ENCODE assay signal across 8 cellular contexts in genomic region chr22:23178512-23179254, GRCh38. TPM values are rescaled to one million over a fixed set of nuclear protein-coding genes. Genes with fewer than 3 reads are reported as not detected.
DNase-seq lines count a peak whose midpoint lies in the region; ATAC-seq lines count a peak whose summit lies in the region.

No MANE protein-coding gene starts in this region.

- DNase-seq in EH (ENCODE audit: low read depth): peak; percentile 63
- DNase-seq in LHCN-M2 (ENCODE audit: low read depth): peak; percentile 36
- DNase-seq in T-cell: peak in 30 of 34 experiments; percentile 23 to 68 (median 54)
- DNase-seq in anterior cingulate cortex (lab: John Stamatoyannopoulos, UW): peak in 53 of 58 donors; percentile 11 to 81 (median 48)
- peak; percentile 76 for DNase-seq in left ventricle myocardium superior
- peak; percentile 86 for DNase-seq in sciatic nerve (ENCODE audit: low spot score)
- no peak for DNase-seq in NCI-H226

- no peaks in the 10 kb centered on the region for H3K27me3 Mint-ChIP-seq in T-cell

- peaks cover 0 to 7% (median 0%) of the 10 kb centered on the region in 3 donors for H3K9me3 Mint-ChIP-seq in T-cell

- intact Hi-C loops in left ventricle myocardium superior (cut with micrococcal nuclease): loop anchor here (2.0 kb wide), 1 partner anchor 102 kb away; no protein-coding TSS in a partner anchor
- intact Hi-C loops in sciatic nerve (cut with DNase I): loop anchor here (1.0 to 10.0 kb wide), 2 partner anchors 103 to 206 kb away; no protein-coding TSS in a partner anchor

- peak overlapping the region; percentile 59 to 85 (median 84) for H3K4me3 Mint-ChIP-seq in T-cell

- ATAC-seq in T-cell (replicated peaks in 1 of 4) (peak in 1 of 4 experiments; percentile 25), left ventricle myocardium superior (peak; percentile 62), sciatic nerve (peak; percentile 75), GM18520 (IDR thresholded peaks at IDR 0.05; ENCODE audit: unreplicated experiment) (no peak)

- peaks cover 2% of the 10 kb centered on the region for H3K36me3 Mint-ChIP-seq in T-cell

- CTCF ChIA-PET in T-cell (lab: Charles Lee): interaction anchor here (0.7 to 3.2 kb wide), 12 partner anchors 34 to 125 kb away, joined by 3 to 43 read pairs (median 4); partner anchors contain the start of gene RAB36 (in 1 of the 2)

- peak overlapping the region; percentile 77 to 78 for H3K27ac Mint-ChIP-seq in T-cell

- peaks cover 51 to 60% (median 56%) of the 10 kb centered on the region in 3 donors for H3K4me1 Mint-ChIP-seq in T-cell

- POLR2A ChIA-PET in T-cell (lab: Charles Lee): no interaction called here

RNA-seq across cellular contexts. Expression of gene BCR, which starts 1.6 kb away (rescaled TPM):
- total RNA-seq in LHCN-M2 (2014; rRNA removed) (8.0 and 10.2 TPM in 2 replicates), T-cell (100 to 1,000 TPM in 1 of 5 donors, 10 to 100 TPM in 4; 74.6 to 103 (median 85.5) TPM), left ventricle myocardium superior (25.0 TPM), sciatic nerve (101 TPM)
- polyA plus RNA-seq in LHCN-M2 (2012): 20.8 TPM

RNA-seq across cellular contexts. Expression of gene RAB36, which starts 33.4 kb away (rescaled TPM):
- total RNA-seq in LHCN-M2 (2014; rRNA removed) (under 0.01 and 0.11 TPM in 2 replicates), T-cell (1 to 10 TPM in 1 of 5 donors, under 1 TPM in 4; 0.18 to 1.8 (median 0.47) TPM), left ventricle myocardium superior (0.74 TPM), sciatic nerve (7.5 TPM)
- polyA plus RNA-seq in LHCN-M2 (2012): 0.16 TPM

RNA-seq across cellular contexts. Expression of gene RSPH14, which starts 36.9 kb away (rescaled TPM):
- not detected in 2 replicates for total RNA-seq in LHCN-M2 (2014; rRNA removed)
- polyA plus RNA-seq in LHCN-M2 (2012): not detected
- under 1 TPM in 1 of 5 donors, not detected in 4; 0.83 TPM for total RNA-seq in T-cell
- not detected for total RNA-seq in left ventricle myocardium superior
- total RNA-seq in sciatic nerve: 1.4 TPM
